Comparison of ENCODE assay signal across 26 cellular contexts in the genomic region with DNA sequence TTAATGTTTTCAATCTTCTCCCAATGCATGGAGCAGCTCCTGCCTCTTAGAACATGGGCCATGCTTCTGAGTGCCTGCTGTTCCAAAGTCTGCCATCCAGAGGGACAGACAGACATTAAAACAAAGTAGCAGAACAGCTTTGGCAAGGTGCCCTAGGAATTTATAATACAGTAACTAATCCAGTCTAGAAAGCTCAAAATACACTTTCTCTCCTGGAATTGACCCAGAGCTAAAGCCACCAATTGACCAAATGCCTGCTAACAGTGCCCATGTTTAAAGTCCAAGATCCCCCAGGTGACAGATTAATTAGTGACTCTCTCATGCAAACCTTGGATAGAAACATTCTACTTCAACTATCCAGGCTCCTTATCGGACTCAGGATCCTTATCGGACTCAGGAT. TPM values are rescaled to one million over a fixed set of nuclear protein-coding genes. Genes with fewer than 3 reads are reported as not detected.
DNase-seq lines count a peak whose midpoint lies in the region; ATAC-seq, FAIRE-seq and TF ChIP-seq lines count a peak whose summit lies in the region.
"Had no signal": no experiment of that assay in that cellular context is flagged by ENCODE, and none has a peak within 500 bp of the region (broad histone marks: within the 10 kb centered on the region; RNA-seq: fewer than 3 reads in every experiment).

No MANE protein-coding gene starts in this region.

- intact Hi-C loops in A673 (cut with micrococcal nuclease; ENCODE audit: unreplicated experiment) (no loop called here), body of pancreas (cut with DNase I) (loop anchor here (10.0 kb wide), 1 partner anchor 151 kb away; no protein-coding TSS in a partner anchor), HepG2 (cut with micrococcal nuclease; ENCODE audit: unreplicated experiment) (no loop called here)

- H4K20me1 ChIP-seq in HepG2 (ENCODE audit: insufficient read depth, low read length) = no peaks in the 10 kb centered on the region
- H4K20me1 ChIP-seq: BLaER1 had no signal

- no peak for TF ChIP-seq RAD21 in HepG2 (CRISPR knock-in tag; IDR thresholded peaks at IDR 0.05)

- peak overlapping the region; percentile 6 for H2AFZ ChIP-seq in HepG2 (ENCODE audit: low read length)
- H2AFZ ChIP-seq: GM23338 had no signal

- TF ChIP-seq EP300 in HepG2 (IDR thresholded peaks at IDR 0.05; ENCODE audit: low read depth in 2 of 2, low read length in 2 of 2) (no peak), HepG2 (CRISPR knock-in tag; IDR thresholded peaks at IDR 0.05; ENCODE audit: borderline replicate concordance) (no peak)

- peaks cover 5% of the 10 kb centered on the region for H3K4me1 ChIP-seq in A673 (ENCODE audit: insufficient read depth, low read length, poor library complexity, severe bottlenecking)
- H3K4me1 ChIP-seq in body of pancreas = peaks cover 7% of the 10 kb centered on the region
- peaks cover 46% of the 10 kb centered on the region for H3K4me1 ChIP-seq in HepG2 (ENCODE audit: insufficient read depth, low read length)

- H3K9ac ChIP-seq in HepG2 (ENCODE audit: insufficient read depth, low read depth, low read length) = peak overlapping the region; percentile 23; the same call in 1 of the 2 replicates
- H3K9ac ChIP-seq: BLaER1 had no signal

- H3K4me3 ChIP-seq in A673 (ENCODE audit: low read depth, low read length, poor library complexity, severe bottlenecking) (no peak overlapping the region), body of pancreas (no peak overlapping the region), HepG2 (replicated peaks in 1 of 3; ENCODE audit: insufficient read depth in 1 of 3, low read depth in 2 of 3, low read length in 3 of 3) (peak overlapping the region in 1 of 3 experiments; percentile 22; a peak in 2 of 6 replicates)
- H3K4me3 ChIP-seq: BLaER1, GM23338, heart left ventricle, lung, vagina had no signal

- in situ Hi-C loops in HepG2 (cut with HindIII; ENCODE audit: extremely low pct_ligation_motif_present, low pct_unique_long_range_greater_than_20kb) = no loop called here

- WGBS in body of pancreas, 2 donors = 22 to 41% methylated on average over 2 of the region's 2 CpGs
- WGBS in HepG2 (ENCODE audit: low lambda C conversion rate) = 2% methylated on average over 2 of the region's 2 CpGs

- no peaks in the 10 kb centered on the region for H3K36me3 ChIP-seq in A673 (ENCODE audit: insufficient read depth, low read length, poor library complexity, severe bottlenecking)
- no peaks in the 10 kb centered on the region for H3K36me3 ChIP-seq in body of pancreas (replicated peaks in 1 of 2; ENCODE audit: insufficient read depth in 1 of 2, low read depth in 2 of 2)
- H3K36me3 ChIP-seq in HepG2 (replicated peaks in 1 of 2; ENCODE audit: control insufficient read depth in 1 of 2, insufficient read depth in 2 of 2, low read length in 2 of 2) = no peaks in the 10 kb centered on the region
- H3K36me3 ChIP-seq: BLaER1, heart left ventricle, vagina had no signal

- DNase-seq in A673 (ENCODE audit: low spot score) (peak; percentile 54), HT-29 (ENCODE audit: low spot score) (peak; percentile 35), body of pancreas (no peak), HepG2 (ENCODE audit: low spot score) (peak; percentile 63), activated T-cell treated with anti-CD3 and anti-CD28 coated beads for 4 hours (no peak)
- DNase-seq: activated CD4-positive, alpha-beta T cell treated with anti-CD3 and anti-CD28 coated beads for 1 hour; cerebellar nuclear complex; GDM1; heart left ventricle; NCI-H526; nucleus accumbens; stimulated activated CD4-positive, alpha-beta T cell treated with anti-CD3 and anti-CD28 coated beads, Interleukin-12 subunit alpha, Interleukin-12 subunit beta, amount 100 ng/mL, for 4 hours; SW 1271 had no signal

- BruUV-seq in A673 (replicated peaks; lab: Mats Ljungman, UMichigan) (no TSS peak), HepG2 (replicated peaks; lab: Mats Ljungman, UMichigan) (no TSS peak)

- ATAC-seq in body of pancreas (peak; percentile 16), HepG2 (no peak; the same call in none of the 3 replicates), HG03280 (IDR thresholded peaks at IDR 0.05; ENCODE audit: unreplicated experiment) (no peak), HG02798 (IDR thresholded peaks at IDR 0.05; ENCODE audit: poor library complexity, unreplicated experiment) (no peak), GM19035 (IDR thresholded peaks at IDR 0.05; ENCODE audit: unreplicated experiment) (no peak)
- ATAC-seq: GM23338, heart left ventricle, Right ventricle myocardium inferior had no signal

- CTCF ChIA-PET in A673 (lab: Charles Lee) = no interaction called here
- CTCF ChIA-PET in HepG2 (lab: Yijun Ruan, JAX; ENCODE audit: low intra/inter-chr PET ratio, low total read pairs) = no interaction called here

- FAIRE-seq in HepG2 (lab: Jason Lieb, UNC) = peak; percentile 68
- FAIRE-seq: A204.1, astrocyte, D721Med had no signal

- POLR2A ChIA-PET in A673 (lab: Charles Lee; ENCODE audit: low non-redundant PET) = no interaction called here
- POLR2A ChIA-PET in HepG2 (lab: Yijun Ruan, JAX) = interaction anchor here (0.8 to 2.6 kb wide), 2 partner anchors 26 to 53 kb away, joined by 3 to 12 read pairs; a partner anchor contains a TSS

- TF ChIP-seq POLR2A in body of pancreas (IDR thresholded peaks at IDR 0.05) (no peak), HepG2 (IDR thresholded peaks at IDR 0.05; ENCODE audit: insufficient read depth in 1 of 2, low read depth in 2 of 2, low read length in 2 of 2) (no peak)

- no peaks in the 10 kb centered on the region for H3K79me2 ChIP-seq in HepG2 (ENCODE audit: insufficient read depth, low read length)

- H3K9me3 ChIP-seq in A673 (ENCODE audit: low read depth, low read length, poor library complexity, severe bottlenecking) (no peaks in the 10 kb centered on the region), body of pancreas (no peaks in the 10 kb centered on the region), HepG2 (ENCODE audit: low read length) (no peaks in the 10 kb centered on the region)
- H3K9me3 ChIP-seq: BLaER1, heart left ventricle, vagina had no signal

- TF ChIP-seq CTCF in A673 (conservative IDR thresholded peaks at IDR 0.05; ENCODE audit: low read depth, low read length) (no peak), body of pancreas (IDR thresholded peaks at IDR 0.05) (peak in 1 of 7 experiments; percentile 4), HepG2 (CRISPR knock-in tag; IDR thresholded peaks at IDR 0.05) (no peak)

- no peak overlapping the region for H3K27ac ChIP-seq in A673 (ENCODE audit: low read depth, low read length, poor library complexity, severe bottlenecking)
- H3K27ac ChIP-seq in body of pancreas = peak overlapping the region in 2 of 4 donors; percentile 9 to 44
- peak overlapping the region; percentile 42 for H3K27ac ChIP-seq in HepG2 (ENCODE audit: extremely low read length, insufficient read depth, low read length)
- H3K27ac ChIP-seq: BLaER1, heart left ventricle, vagina had no signal

- H3K27me3 ChIP-seq in A673 (replicated peaks; ENCODE audit: insufficient read depth, low read depth, low read length, poor library complexity) (no peaks in the 10 kb centered on the region), body of pancreas (no peaks in the 10 kb centered on the region), HepG2 (ENCODE audit: control insufficient read depth in 1 of 2, insufficient read depth in 2 of 2, low read length in 2 of 2) (no peaks in the 10 kb centered on the region)
- H3K27me3 ChIP-seq: BLaER1, heart left ventricle, vagina had no signal

- peak overlapping the region; percentile 54 for H3K4me2 ChIP-seq in HepG2 (ENCODE audit: low read depth, low read length)
- H3K4me2 ChIP-seq: GM23338 had no signal

RNA-seq across cellular contexts. Expression of a gene that starts 11.1 kb away (rescaled TPM):
- total RNA-seq in A673 (2021) = 0.21 and 0.79 TPM in 2 replicates
- total RNA-seq in HT-29 (2014; rRNA removed; shearing (Covaris generic)) = not detected in 2 replicates
- total RNA-seq in body of pancreas = 1 to 10 TPM in 1 of 2 donors, under 1 TPM in 1; 0.33 to 1.8 TPM
- 0.25 and 0.53 TPM in 2 replicates for total RNA-seq in HepG2 (2016; rRNA removed; fragmentation: Illumina TruSeq; extraction: Trizol)
- total RNA-seq in HepG2 (2016; cell fraction: cytosol; rRNA removed; fragmentation: Illumina TruSeq; extraction: Trizol; ENCODE audit: low read depth) = 0.20 TPM in 1 of 2 replicates, not detected in the other
- 0.12 and 0.39 TPM in 2 replicates for total RNA-seq in HepG2 (2016; cell fraction: insoluble cytoplasmic fraction; rRNA removed; fragmentation: Illumina TruSeq; extraction: Trizol)
- 0.37 and 0.90 TPM in 2 replicates for total RNA-seq in HepG2 (2016; cell fraction: membrane; rRNA removed; fragmentation: Illumina TruSeq; extraction: Trizol)
- total RNA-seq in HepG2 (2016; cell fraction: nucleus; rRNA removed; fragmentation: Illumina TruSeq; extraction: Trizol) = 0.31 and 0.44 TPM in 2 replicates
- polyA plus RNA-seq in HepG2 (2011; rRNA removed) = 0.59 and 1.3 TPM in 2 replicates
- 0.27 and 0.40 TPM in 2 replicates for polyA plus RNA-seq in HepG2 (2011; cell fraction: cytosol; rRNA removed)
- 6.8 and 8.7 TPM in 2 replicates for polyA plus RNA-seq in HepG2 (2011; cell fraction: nucleus; rRNA removed)
- 0.39 and 0.76 TPM in 2 replicates for polyA plus RNA-seq in HepG2 (2012)
- 0.17 and 0.27 TPM in 2 replicates for polyA plus RNA-seq in HepG2 (2016; cell fraction: cytosol; fragmentation: Illumina TruSeq; extraction: Trizol; ENCODE audit: low read depth)
- 0.12 and 0.25 TPM in 2 replicates for polyA plus RNA-seq in HepG2 (2016; cell fraction: insoluble cytoplasmic fraction; fragmentation: Illumina TruSeq; extraction: Trizol; ENCODE audit: low read depth)
- 0.39 and 0.45 TPM in 2 replicates for polyA plus RNA-seq in HepG2 (2016; cell fraction: membrane; fragmentation: Illumina TruSeq; extraction: Trizol; ENCODE audit: low read depth)
- 1.8 and 2.2 TPM in 2 replicates for polyA plus RNA-seq in HepG2 (2016; cell fraction: nucleus; fragmentation: Illumina TruSeq; extraction: Trizol; ENCODE audit: insufficient read depth, low read depth)
- polyA minus RNA-seq in HepG2 (2011; rRNA and poly(A)+ RNA removed; ENCODE audit: low replicate concordance) = 0.23 and 0.64 TPM in 2 replicates
- 0.20 TPM in 1 of 2 replicates, not detected in the other for polyA minus RNA-seq in HepG2 (2011; cell fraction: cytosol; rRNA and poly(A)+ RNA removed)
- 0.50 TPM in 1 of 2 replicates, not detected in the other for polyA minus RNA-seq in HepG2 (2011; cell fraction: nucleus; rRNA and poly(A)+ RNA removed)

RNA-seq across cellular contexts. Expression of a gene that starts 14.7 kb away (rescaled TPM):
- total RNA-seq in A673 (2021) = 2.7 and 4.8 TPM in 2 replicates
- 0.97 and 1.4 TPM in 2 replicates for total RNA-seq in HT-29 (2014; rRNA removed; shearing (Covaris generic))
- total RNA-seq in body of pancreas = 10 to 100 TPM in 1 of 2 donors, 1 to 10 TPM in 1; 5.2 to 11.9 TPM
- total RNA-seq in HepG2 (2016; rRNA removed; fragmentation: Illumina TruSeq; extraction: Trizol) = 0.20 TPM in 1 of 2 replicates, not detected in the other
- total RNA-seq in HepG2 (2016; cell fraction: cytosol; rRNA removed; fragmentation: Illumina TruSeq; extraction: Trizol; ENCODE audit: low read depth) = not detected in 2 replicates
- 0.28 TPM in 1 of 2 replicates, not detected in the other for total RNA-seq in HepG2 (2016; cell fraction: insoluble cytoplasmic fraction; rRNA removed; fragmentation: Illumina TruSeq; extraction: Trizol)
- 0.06 and 0.07 TPM in 2 replicates for total RNA-seq in HepG2 (2016; cell fraction: membrane; rRNA removed; fragmentation: Illumina TruSeq; extraction: Trizol)
- 0.59 and 0.66 TPM in 2 replicates for total RNA-seq in HepG2 (2016; cell fraction: nucleus; rRNA removed; fragmentation: Illumina TruSeq; extraction: Trizol)
- polyA plus RNA-seq in HepG2 (2011; rRNA removed) = 0.59 and 0.82 TPM in 2 replicates
- polyA plus RNA-seq in HepG2 (2011; cell fraction: cytosol; rRNA removed) = 0.22 and 0.34 TPM in 2 replicates
- polyA plus RNA-seq in HepG2 (2011; cell fraction: nucleus; rRNA removed) = 5.9 and 7.7 TPM in 2 replicates
- 0.52 and 0.69 TPM in 2 replicates for polyA plus RNA-seq in HepG2 (2012)
- 0.05 and 0.09 TPM in 2 replicates for polyA plus RNA-seq in HepG2 (2016; cell fraction: cytosol; fragmentation: Illumina TruSeq; extraction: Trizol; ENCODE audit: low read depth)
- polyA plus RNA-seq in HepG2 (2016; cell fraction: insoluble cytoplasmic fraction; fragmentation: Illumina TruSeq; extraction: Trizol; ENCODE audit: low read depth) = not detected in 2 replicates
- 0.05 TPM in 1 of 2 replicates, not detected in the other for polyA plus RNA-seq in HepG2 (2016; cell fraction: membrane; fragmentation: Illumina TruSeq; extraction: Trizol; ENCODE audit: low read depth)
- 0.82 and 0.93 TPM in 2 replicates for polyA plus RNA-seq in HepG2 (2016; cell fraction: nucleus; fragmentation: Illumina TruSeq; extraction: Trizol; ENCODE audit: insufficient read depth, low read depth)
- polyA minus RNA-seq in HepG2 (2011; rRNA and poly(A)+ RNA removed; ENCODE audit: low replicate concordance) = 0.37 and 1.6 TPM in 2 replicates
- not detected in 2 replicates for polyA minus RNA-seq in HepG2 (2011; cell fraction: cytosol; rRNA and poly(A)+ RNA removed)
- polyA minus RNA-seq in HepG2 (2011; cell fraction: nucleus; rRNA and poly(A)+ RNA removed) = 6.2 and 6.3 TPM in 2 replicates

RNA-seq across cellular contexts. Expression of a gene that starts 18.1 kb away (rescaled TPM):
- not detected in 2 replicates for total RNA-seq in A673 (2021)
- not detected in 2 replicates for total RNA-seq in HT-29 (2014; rRNA removed; shearing (Covaris generic))
- total RNA-seq in body of pancreas = not detected
- not detected in 2 replicates for total RNA-seq in HepG2 (2016; rRNA removed; fragmentation: Illumina TruSeq; extraction: Trizol)
- not detected in 2 replicates for total RNA-seq in HepG2 (2016; cell fraction: cytosol; rRNA removed; fragmentation: Illumina TruSeq; extraction: Trizol; ENCODE audit: low read depth)
- not detected in 2 replicates for total RNA-seq in HepG2 (2016; cell fraction: insoluble cytoplasmic fraction; rRNA removed; fragmentation: Illumina TruSeq; extraction: Trizol)
- total RNA-seq in HepG2 (2016; cell fraction: membrane; rRNA removed; fragmentation: Illumina TruSeq; extraction: Trizol) = not detected in 2 replicates
- total RNA-seq in HepG2 (2016; cell fraction: nucleus; rRNA removed; fragmentation: Illumina TruSeq; extraction: Trizol) = not detected in 2 replicates
- not detected in 2 replicates for polyA plus RNA-seq in HepG2 (2011; rRNA removed)
- not detected in 2 replicates for polyA plus RNA-seq in HepG2 (2011; cell fraction: cytosol; rRNA removed)
- polyA plus RNA-seq in HepG2 (2011; cell fraction: nucleus; rRNA removed) = not detected in 2 replicates
- 0.35 and 0.58 TPM in 2 replicates for polyA plus RNA-seq in HepG2 (2012)
- not detected in 2 replicates for polyA plus RNA-seq in HepG2 (2016; cell fraction: cytosol; fragmentation: Illumina TruSeq; extraction: Trizol; ENCODE audit: low read depth)
- polyA plus RNA-seq in HepG2 (2016; cell fraction: insoluble cytoplasmic fraction; fragmentation: Illumina TruSeq; extraction: Trizol; ENCODE audit: low read depth) = not detected in 2 replicates
- polyA plus RNA-seq in HepG2 (2016; cell fraction: membrane; fragmentation: Illumina TruSeq; extraction: Trizol; ENCODE audit: low read depth) = not detected in 2 replicates
- polyA plus RNA-seq in HepG2 (2016; cell fraction: nucleus; fragmentation: Illumina TruSeq; extraction: Trizol; ENCODE audit: insufficient read depth, low read depth) = not detected in 2 replicates
- not detected in 2 replicates for polyA minus RNA-seq in HepG2 (2011; rRNA and poly(A)+ RNA removed; ENCODE audit: low replicate concordance)
- polyA minus RNA-seq in HepG2 (2011; cell fraction: cytosol; rRNA and poly(A)+ RNA removed) = not detected in 2 replicates
- not detected in 2 replicates for polyA minus RNA-seq in HepG2 (2011; cell fraction: nucleus; rRNA and poly(A)+ RNA removed)
- total RNA-seq: activated CD8-positive, alpha-beta memory T cell treated with anti-CD3 and anti-CD28 coated beads for 36 hours; fibroblast of lung; GM23338; Right ventricle myocardium inferior; vagina had no signal
- polyA plus RNA-seq: fibroblast of lung had no signal

RNA-seq across cellular contexts. Expression of a gene that starts 25.8 kb away (rescaled TPM):
- total RNA-seq in A673 (2021) = 113 and 129 TPM in 2 replicates
- 58.8 and 83.6 TPM in 2 replicates for total RNA-seq in HT-29 (2014; rRNA removed; shearing (Covaris generic))
- 10 to 100 TPM; 23.7 to 33.2 TPM for total RNA-seq in body of pancreas
- 47.2 and 47.9 TPM in 2 replicates for total RNA-seq in HepG2 (2016; rRNA removed; fragmentation: Illumina TruSeq; extraction: Trizol)
- total RNA-seq in HepG2 (2016; cell fraction: cytosol; rRNA removed; fragmentation: Illumina TruSeq; extraction: Trizol; ENCODE audit: low read depth) = 22.1 and 25.5 TPM in 2 replicates
- 40.6 and 48.7 TPM in 2 replicates for total RNA-seq in HepG2 (2016; cell fraction: insoluble cytoplasmic fraction; rRNA removed; fragmentation: Illumina TruSeq; extraction: Trizol)
- total RNA-seq in HepG2 (2016; cell fraction: membrane; rRNA removed; fragmentation: Illumina TruSeq; extraction: Trizol) = 28.0 and 32.2 TPM in 2 replicates
- total RNA-seq in HepG2 (2016; cell fraction: nucleus; rRNA removed; fragmentation: Illumina TruSeq; extraction: Trizol) = 21.3 and 23.1 TPM in 2 replicates
- polyA plus RNA-seq in HepG2 (2011; rRNA removed) = 35.0 and 35.4 TPM in 2 replicates
- 31.3 and 45.3 TPM in 2 replicates for polyA plus RNA-seq in HepG2 (2011; cell fraction: cytosol; rRNA removed)
- polyA plus RNA-seq in HepG2 (2011; cell fraction: nucleus; rRNA removed) = 41.0 and 42.8 TPM in 2 replicates
- polyA plus RNA-seq in HepG2 (2012) = 19.7 and 27.6 TPM in 2 replicates
- 21.7 and 29.8 TPM in 2 replicates for polyA plus RNA-seq in HepG2 (2016; cell fraction: cytosol; fragmentation: Illumina TruSeq; extraction: Trizol; ENCODE audit: low read depth)
- 44.9 and 50.2 TPM in 2 replicates for polyA plus RNA-seq in HepG2 (2016; cell fraction: insoluble cytoplasmic fraction; fragmentation: Illumina TruSeq; extraction: Trizol; ENCODE audit: low read depth)
- 22.8 and 26.7 TPM in 2 replicates for polyA plus RNA-seq in HepG2 (2016; cell fraction: membrane; fragmentation: Illumina TruSeq; extraction: Trizol; ENCODE audit: low read depth)
- 36.1 and 36.6 TPM in 2 replicates for polyA plus RNA-seq in HepG2 (2016; cell fraction: nucleus; fragmentation: Illumina TruSeq; extraction: Trizol; ENCODE audit: insufficient read depth, low read depth)
- polyA minus RNA-seq in HepG2 (2011; rRNA and poly(A)+ RNA removed; ENCODE audit: low replicate concordance) = 77.5 and 91.1 TPM in 2 replicates
- polyA minus RNA-seq in HepG2 (2011; cell fraction: cytosol; rRNA and poly(A)+ RNA removed) = 17.0 and 18.5 TPM in 2 replicates
- polyA minus RNA-seq in HepG2 (2011; cell fraction: nucleus; rRNA and poly(A)+ RNA removed) = 20.0 and 27.3 TPM in 2 replicates

RNA-seq across cellular contexts. Expression of a gene that starts 26.1 kb away (rescaled TPM):
- 77.3 and 78.8 TPM in 2 replicates for total RNA-seq in A673 (2021)
- 51.1 and 62.9 TPM in 2 replicates for total RNA-seq in HT-29 (2014; rRNA removed; shearing (Covaris generic))
- 10 to 100 TPM; 23.1 to 37.6 TPM for total RNA-seq in body of pancreas
- total RNA-seq in HepG2 (2016; rRNA removed; fragmentation: Illumina TruSeq; extraction: Trizol) = 35.7 and 44.1 TPM in 2 replicates
- 16.6 and 21.0 TPM in 2 replicates for total RNA-seq in HepG2 (2016; cell fraction: cytosol; rRNA removed; fragmentation: Illumina TruSeq; extraction: Trizol; ENCODE audit: low read depth)
- total RNA-seq in HepG2 (2016; cell fraction: insoluble cytoplasmic fraction; rRNA removed; fragmentation: Illumina TruSeq; extraction: Trizol) = 35.1 and 40.1 TPM in 2 replicates
- total RNA-seq in HepG2 (2016; cell fraction: membrane; rRNA removed; fragmentation: Illumina TruSeq; extraction: Trizol) = 55.7 and 57.0 TPM in 2 replicates
- 35.7 and 36.1 TPM in 2 replicates for total RNA-seq in HepG2 (2016; cell fraction: nucleus; rRNA removed; fragmentation: Illumina TruSeq; extraction: Trizol)
- 45.4 and 49.9 TPM in 2 replicates for polyA plus RNA-seq in HepG2 (2011; rRNA removed)
- polyA plus RNA-seq in HepG2 (2011; cell fraction: cytosol; rRNA removed) = 56.8 and 59.9 TPM in 2 replicates
- polyA plus RNA-seq in HepG2 (2011; cell fraction: nucleus; rRNA removed) = 75.7 and 85.0 TPM in 2 replicates
- polyA plus RNA-seq in HepG2 (2012) = 54.2 and 62.3 TPM in 2 replicates
- polyA plus RNA-seq in HepG2 (2016; cell fraction: cytosol; fragmentation: Illumina TruSeq; extraction: Trizol; ENCODE audit: low read depth) = 28.1 and 30.9 TPM in 2 replicates
- 58.7 and 75.7 TPM in 2 replicates for polyA plus RNA-seq in HepG2 (2016; cell fraction: insoluble cytoplasmic fraction; fragmentation: Illumina TruSeq; extraction: Trizol; ENCODE audit: low read depth)
- 80.2 and 86.8 TPM in 2 replicates for polyA plus RNA-seq in HepG2 (2016; cell fraction: membrane; fragmentation: Illumina TruSeq; extraction: Trizol; ENCODE audit: low read depth)
- polyA plus RNA-seq in HepG2 (2016; cell fraction: nucleus; fragmentation: Illumina TruSeq; extraction: Trizol; ENCODE audit: insufficient read depth, low read depth) = 94.6 and 94.8 TPM in 2 replicates
- polyA minus RNA-seq in HepG2 (2011; rRNA and poly(A)+ RNA removed; ENCODE audit: low replicate concordance) = 83.4 and 279 TPM in 2 replicates
- polyA minus RNA-seq in HepG2 (2011; cell fraction: cytosol; rRNA and poly(A)+ RNA removed) = 40.3 and 46.3 TPM in 2 replicates
- 27.2 and 33.9 TPM in 2 replicates for polyA minus RNA-seq in HepG2 (2011; cell fraction: nucleus; rRNA and poly(A)+ RNA removed)

Comparison
In these comparisons a context has a peak if more than half of its experiments do, and no peak if none do; other contexts are left out.
1. DNase-seq: peak in A673 (single experiment), HT-29 (single experiment) and HepG2 (single experiment); none in body of pancreas (0 of 4) and activated T-cell treated with anti-CD3 and anti-CD28 coated beads for 4 hours (single experiment).